Comparison of ENCODE assay signal across 8 cellular contexts in genomic region chr9:133356391-133357091, GRCh38. TPM values are rescaled to one million over a fixed set of nuclear protein-coding genes. Genes with fewer than 3 reads are reported as not detected.
DNase-seq lines count a peak whose midpoint lies in the region; ATAC-seq and TF ChIP-seq lines count a peak whose summit lies in the region.

Gene SURF1 (minus strand): TSS chr9:133356487. CDS start chr9:133356453, 34 bp downstream.
Gene SURF2 (plus strand): TSS chr9:133356550. CDS start chr9:133356593, 43 bp downstream.

- H3K79me2 ChIP-seq in OCI-LY7 (ENCODE audit: insufficient read depth, low read depth, low read length): peaks cover 8% of the 10 kb centered on the region; the same call in 1 of the 2 replicates

- ATAC-seq in GM19025 (IDR thresholded peaks at IDR 0.05; ENCODE audit: low read depth, unreplicated experiment) (peak; percentile 75), HG03565 (IDR thresholded peaks at IDR 0.05; ENCODE audit: unreplicated experiment) (peak; percentile 42)

- H3K4me2 ChIP-seq in OCI-LY7 (ENCODE audit: low read length): peak within 1 kb of the TSS; percentile 91

- peak within 1 kb of the TSS; percentile 70 for H3K4me3 ChIP-seq in AG10803 (ENCODE audit: low read length)
- H3K4me3 ChIP-seq in OCI-LY7 (ENCODE audit: low read depth, low read length, poor library complexity, severe bottlenecking): peak within 1 kb of the TSS; percentile 78
- peak within 1 kb of the TSS; percentile 68 for H3K4me3 ChIP-seq in epithelial cell of proximal tubule (ENCODE audit: low read depth, low read length)
- H3K4me3 ChIP-seq in mucosa of stomach (ENCODE audit: low read length): peak within 1 kb of the TSS; percentile 41

- no peaks in the 10 kb centered on the region for H3K9me2 ChIP-seq in OCI-LY7 (ENCODE audit: insufficient read depth, low read length)

- no peak for TF ChIP-seq CTCF in AG10803 (conservative IDR thresholded peaks at IDR 0.05; ENCODE audit: low read length)
- TF ChIP-seq CTCF in OCI-LY7 (conservative IDR thresholded peaks at IDR 0.05; ENCODE audit: low read length): peak; percentile 41
- no peak for TF ChIP-seq CTCF in epithelial cell of proximal tubule (conservative IDR thresholded peaks at IDR 0.05; ENCODE audit: low read depth, low read length)

- BruUV-seq in OCI-LY7 (replicated peaks; lab: Mats Ljungman, UMichigan): no TSS peak

- intact Hi-C loops in OCI-LY7 (cut with micrococcal nuclease; ENCODE audit: unreplicated experiment): loop anchor here (1.0 to 5.0 kb wide), 2 partner anchors 20 to 106 kb away; partner anchors contain the start of genes STKLD1 and SURF4

- H3K36me3 ChIP-seq in OCI-LY7 (ENCODE audit: insufficient read depth, low read length) (peaks cover 59% of the 10 kb centered on the region), mucosa of stomach (ENCODE audit: control insufficient read depth, insufficient read depth, low read length) (peaks cover 23% of the 10 kb centered on the region)

- CTCF ChIA-PET in OCI-LY7 (lab: Charles Lee; ENCODE audit: unreplicated experiment): interaction anchor here (1.1 kb wide), 1 partner anchor 18 kb away, joined by 3 read pairs; no protein-coding TSS in a partner anchor

- H3K9me3 ChIP-seq in OCI-LY7 (ENCODE audit: low read length) (no peaks in the 10 kb centered on the region), mucosa of stomach (ENCODE audit: control insufficient read depth, low read length) (no peaks in the 10 kb centered on the region)

- H4K20me1 ChIP-seq in OCI-LY7 (ENCODE audit: insufficient read depth, low read length): no peaks in the 10 kb centered on the region

- peak within 1 kb of the TSS; percentile 56; the same call in 1 of the 2 replicates for H2AFZ ChIP-seq in OCI-LY7 (ENCODE audit: low read length)

- POLR2A ChIA-PET in OCI-LY7 (lab: Charles Lee): interaction anchor here (0.5 to 1.4 kb wide), 3 partner anchors 24 to 1325 kb away, joined by 5 to 10 read pairs (median 6); no protein-coding TSS in a partner anchor

- peak within 1 kb of the TSS; percentile 75 for H3K9ac ChIP-seq in mucosa of stomach (ENCODE audit: low read length)

- peak; percentile 68 for DNase-seq in AG10803 (ENCODE audit: low read depth)
- DNase-seq in OCI-LY7 (ENCODE audit: low spot score): peak; percentile 92
- DNase-seq in activated T-cell treated with anti-CD3 and anti-CD28 coated beads for 4 hours: peak; percentile 84
- no peak for DNase-seq in epithelial cell of proximal tubule (ENCODE audit: low read depth)
- DNase-seq in stimulated activated CD8-positive, alpha-beta memory T cell treated with anti-CD3 and anti-CD28 coated beads, Interleukin-4, amount 100 ng/mL, for 4 hours (ENCODE audit: low read depth in 2 of 2, low spot score in 1 of 2): peak; percentile 70 to 81

- H3K27me3 ChIP-seq in mucosa of stomach (ENCODE audit: control insufficient read depth, insufficient read depth, low read length): no peaks in the 10 kb centered on the region

- H3K4me1 ChIP-seq in OCI-LY7 (ENCODE audit: insufficient read depth, low read length, poor library complexity, severe bottlenecking): peaks cover 35% of the 10 kb centered on the region
- H3K4me1 ChIP-seq in mucosa of stomach (ENCODE audit: control insufficient read depth, insufficient read depth, low read length): peaks cover 42% of the 10 kb centered on the region

- H3K27ac ChIP-seq in OCI-LY7 (ENCODE audit: low read depth, low read length, poor library complexity, severe bottlenecking): peak within 1 kb of the TSS; percentile 52

RNA-seq across cellular contexts. Expression of gene SURF1, which starts in this region (rescaled TPM):
- 22.9 and 34.6 TPM in 2 replicates for total RNA-seq in OCI-LY7 (2014; rRNA removed; shearing (Covaris generic))
- total RNA-seq in OCI-LY7 (2022): 34.2 and 38.9 TPM in 2 replicates
- 27.3 and 31.3 TPM in 2 replicates for total RNA-seq in epithelial cell of proximal tubule

RNA-seq across cellular contexts. Expression of gene SURF2, which starts in this region (rescaled TPM):
- total RNA-seq in OCI-LY7 (2014; rRNA removed; shearing (Covaris generic)): 19.0 and 32.5 TPM in 2 replicates
- 13.2 and 19.7 TPM in 2 replicates for total RNA-seq in OCI-LY7 (2022)
- 27.6 and 45.4 TPM in 2 replicates for total RNA-seq in epithelial cell of proximal tubule
